In the genomic region with DNA sequence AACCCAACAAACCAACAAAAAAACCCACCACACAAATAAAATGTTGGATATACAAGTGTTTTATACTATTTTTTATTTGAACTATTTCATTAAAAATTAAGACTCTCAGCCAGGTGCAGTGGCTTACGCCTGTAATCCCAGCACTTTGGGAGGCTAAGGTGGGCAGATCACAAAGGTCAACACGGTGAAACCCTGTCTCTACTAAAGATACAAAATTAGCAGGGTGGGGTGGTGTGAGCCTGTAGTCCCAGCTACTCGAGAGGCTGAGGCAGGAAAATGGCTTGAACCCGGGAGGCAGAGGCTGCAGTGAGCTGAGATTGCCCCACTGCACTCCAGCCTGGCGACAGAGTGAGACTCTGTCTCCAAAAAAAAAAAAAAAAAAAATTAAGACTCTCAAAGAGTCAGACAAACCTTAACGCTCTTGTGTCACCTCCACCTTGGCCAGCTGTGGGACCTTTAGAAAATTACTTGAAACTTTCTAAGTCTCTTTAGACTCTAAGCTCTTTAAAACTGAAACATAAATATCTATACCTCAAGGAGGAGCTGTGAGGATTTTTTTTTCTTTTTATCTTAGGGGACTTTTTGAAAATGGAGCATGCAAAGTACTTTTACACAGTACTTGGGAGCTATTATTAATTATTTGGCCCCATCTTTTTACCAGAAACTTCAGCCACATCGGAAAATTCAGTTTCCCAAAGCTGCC, we compare ENCODE assay signal across 20 cellular contexts.
DNase-seq lines count a peak whose midpoint lies in the region; TF ChIP-seq lines count a peak whose summit lies in the region.
"Had no signal": no experiment of that assay in that cellular context is flagged by ENCODE, and none has a peak within 500 bp of the region (broad histone marks: within the 10 kb centered on the region; RNA-seq: fewer than 3 reads in every experiment).

No MANE protein-coding gene starts in this region.

- H2AFZ ChIP-seq in mammary epithelial cell (ENCODE audit: low read depth, low read length): no peak overlapping the region

- TF ChIP-seq CTCF in MCF 10A (IDR thresholded peaks at IDR 0.05; ENCODE audit: unreplicated experiment): no peak
- no peak for TF ChIP-seq CTCF in mammary epithelial cell (conservative IDR thresholded peaks at IDR 0.05 in 1 of 2, IDR thresholded peaks at IDR 0.05 in 1 of 2; ENCODE audit: extremely low read depth in 1 of 2, insufficient read depth in 1 of 2, low read depth in 1 of 2, low read length in 2 of 2)

- POLR2A ChIA-PET in MCF 10A (lab: Yijun Ruan, JAX): no interaction called here

- H3K9me3 Mint-ChIP-seq in MCF 10A (ENCODE audit: unreplicated experiment): no peaks in the 10 kb centered on the region
- H3K9me3 Mint-ChIP-seq: activated naive CD4-positive, alpha-beta T cell treated with anti-CD3 and anti-CD28 coated beads, Interleukin-2, amount 10 ng/mL, durations not matched to agents 7 days and 5 days; nephron had no signal

- no peak overlapping the region for H3K9ac ChIP-seq in mammary epithelial cell (ENCODE audit: insufficient read depth, low read length)

- H3K27me3 ChIP-seq in mammary epithelial cell (ENCODE audit: insufficient read depth, low read length): no peaks in the 10 kb centered on the region
- H3K27me3 ChIP-seq: dorsolateral prefrontal cortex, heart left ventricle, MG63, SJSA1 had no signal

- H3K27ac Mint-ChIP-seq in MCF 10A (ENCODE audit: low read depth, unreplicated experiment): peak overlapping the region; percentile 73
- H3K27ac Mint-ChIP-seq: nephron had no signal

- no peaks in the 10 kb centered on the region for H3K9me3 ChIP-seq in mammary epithelial cell (replicated peaks; ENCODE audit: insufficient read depth, low read length)
- H3K9me3 ChIP-seq: heart left ventricle, MG63, SJSA1 had no signal

- intact Hi-C loops in MCF 10A (cut with micrococcal nuclease): no loop called here
- intact Hi-C loops in mammary epithelial cell (cut with micrococcal nuclease): no loop called here

- BruUV-seq in MCF 10A (replicated peaks; lab: Mats Ljungman, UMichigan) (no TSS peak), mammary epithelial cell (replicated peaks; lab: Mats Ljungman, UMichigan) (no TSS peak)

- dilution Hi-C loops in mammary epithelial cell (cut with HindIII; ENCODE audit: low sequenced_read_pairs): no loop called here

- H3K4me3 ChIP-seq in mammary epithelial cell (replicated peaks in 1 of 3; ENCODE audit: insufficient read depth in 1 of 3, low read depth in 2 of 3, low read length in 3 of 3): no peak overlapping the region
- H3K4me3 ChIP-seq: dorsolateral prefrontal cortex, heart left ventricle, MG63, SJSA1 had no signal

- CTCF ChIA-PET in MCF 10A (lab: Yijun Ruan, JAX) (interaction anchor here (0.6 to 0.7 kb wide), 3 partner anchors 463 to 1549 kb away, joined by 3 read pairs; no protein-coding TSS in a partner anchor), mammary epithelial cell (lab: Charles Lee; ENCODE audit: low non-redundant PET) (no interaction called here)

- no peaks in the 10 kb centered on the region for H3K79me2 ChIP-seq in mammary epithelial cell (ENCODE audit: insufficient read depth, low read length)

- DNase-seq in MCF 10A (ENCODE audit: unreplicated experiment): no peak
- no peak for DNase-seq in mammary epithelial cell
- DNase-seq in M059J (ENCODE audit: low read depth): peak; percentile 5
- no peak for DNase-seq in epithelial cell of prostate (ENCODE audit: low read depth, low spot score)
- no peak for DNase-seq in NCI-H526 (lab: John Stamatoyannopoulos, UW)
- DNase-seq in KG1 (lab: John Stamatoyannopoulos, UW): no peak
- no peak for DNase-seq in effector CD4-positive, alpha-beta T cell
- DNase-seq: activated naive CD4-positive, alpha-beta T cell treated with anti-CD3 and anti-CD28 coated beads, Interleukin-2, amount 10 ng/mL, durations not matched to agents 7 days and 5 days; aorta; caudate nucleus; CD4-positive, alpha-beta memory T cell; dorsolateral prefrontal cortex; heart left ventricle; midbrain; NCI-H1417 treated with DMSO at 0.1 percent for 48 hours; NCI-H510A; substantia nigra had no signal

- no peaks in the 10 kb centered on the region for H3K27me3 Mint-ChIP-seq in MCF 10A (ENCODE audit: insufficient read depth, unreplicated experiment)
- H3K27me3 Mint-ChIP-seq: activated naive CD4-positive, alpha-beta T cell treated with anti-CD3 and anti-CD28 coated beads, Interleukin-2, amount 10 ng/mL, durations not matched to agents 7 days and 5 days; CD4-positive, alpha-beta memory T cell had no signal

- peaks cover 24% of the 10 kb centered on the region for H3K36me3 Mint-ChIP-seq in MCF 10A (ENCODE audit: insufficient read depth, unreplicated experiment)

- no peak overlapping the region for H3K4me2 ChIP-seq in mammary epithelial cell (ENCODE audit: insufficient read depth, low read depth, low read length)

- H3K27ac ChIP-seq in mammary epithelial cell (ENCODE audit: insufficient read depth, low read depth, low read length): no peak overlapping the region
- peak overlapping the region; percentile 54 for H3K27ac ChIP-seq in epithelial cell of prostate
- H3K27ac ChIP-seq: dorsolateral prefrontal cortex, heart left ventricle, SJSA1 had no signal

- in situ Hi-C loops in mammary epithelial cell (cut with MboI; ENCODE audit: low sequenced_read_pairs in 2 of 2): no loop called here

- no peak overlapping the region for H3K4me3 Mint-ChIP-seq in MCF 10A (ENCODE audit: unreplicated experiment)
- H3K4me3 Mint-ChIP-seq: activated naive CD4-positive, alpha-beta T cell treated with anti-CD3 and anti-CD28 coated beads, Interleukin-2, amount 10 ng/mL, durations not matched to agents 7 days and 5 days; CD4-positive, alpha-beta memory T cell; nephron had no signal

- peaks cover 2% of the 10 kb centered on the region for H3K36me3 ChIP-seq in mammary epithelial cell (ENCODE audit: insufficient read depth, low read length)
- H3K36me3 ChIP-seq: SJSA1 had no signal

- peaks cover 6% of the 10 kb centered on the region for H3K4me1 Mint-ChIP-seq in MCF 10A (ENCODE audit: insufficient read depth, unreplicated experiment)
- H3K4me1 Mint-ChIP-seq: nephron had no signal

- H4K20me1 ChIP-seq in mammary epithelial cell (ENCODE audit: insufficient read depth, low read length): no peaks in the 10 kb centered on the region

- H3K4me1 ChIP-seq in mammary epithelial cell (ENCODE audit: insufficient read depth, low read length): peaks cover 11% of the 10 kb centered on the region

- WGBS in mammary epithelial cell (ENCODE audit: low coverage, missing lambda C conversion rate): 99% methylated on average over 5 of the region's 7 CpGs
